ENCODE assay signal across 11 cellular contexts in genomic region chr14:102279688-102280348, GRCh38. TPM values are rescaled to one million over a fixed set of nuclear protein-coding genes. Genes with fewer than 3 reads are reported as not detected.
DNase-seq lines count a peak whose midpoint lies in the region; ATAC-seq, FAIRE-seq and TF ChIP-seq lines count a peak whose summit lies in the region.
"Had no signal": no experiment of that assay in that cellular context is flagged by ENCODE, and none has a peak within 500 bp of the region (broad histone marks: within the 10 kb centered on the region; RNA-seq: fewer than 3 reads in every experiment).

No MANE protein-coding gene starts in this region.

- H3K4me3 Mint-ChIP-seq in mesothelial cell of epicardium, result no peak overlapping the region
- H3K4me3 Mint-ChIP-seq: naive B cell had no signal

- no peaks in the 10 kb centered on the region for H3K36me3 ChIP-seq in BJ (ENCODE audit: control insufficient read depth, insufficient read depth, low read length)

- TF ChIP-seq CTCF in BJ (IDR thresholded peaks at IDR 0.05; ENCODE audit: insufficient read depth, low read depth, low read length) (no peak), cardiac fibroblast (IDR thresholded peaks at IDR 0.05; ENCODE audit: low read depth, low read length) (no peak), mesothelial cell of epicardium (IDR thresholded peaks at IDR 0.05; ENCODE audit: unreplicated experiment) (no peak)

- peak overlapping the region; percentile 47 for H3K27ac Mint-ChIP-seq in mesothelial cell of epicardium
- H3K27ac Mint-ChIP-seq: naive B cell had no signal

- FAIRE-seq in HTR-8/SVneo (lab: Jason Lieb, UNC), result peak; percentile 99
- FAIRE-seq: colon had no signal

- no peak for ATAC-seq in GM21786 (IDR thresholded peaks at IDR 0.05; ENCODE audit: unreplicated experiment)

- H3K27me3 ChIP-seq in BJ (ENCODE audit: control insufficient read depth, insufficient read depth, low read length), result no peaks in the 10 kb centered on the region

- peaks cover 13% of the 10 kb centered on the region for H3K36me3 Mint-ChIP-seq in mesothelial cell of epicardium
- H3K36me3 Mint-ChIP-seq: naive B cell had no signal

- H3K4me3 ChIP-seq in BJ (ENCODE audit: low read depth, low read length) (no peak overlapping the region), cardiac fibroblast (replicated peaks in 1 of 2; ENCODE audit: low read depth in 2 of 2, low read length in 2 of 2) (no peak overlapping the region)

- DNase-seq in BJ (ENCODE audit: low read depth) (peak; percentile 93), HTR-8/SVneo (ENCODE audit: insufficient read length, low spot score) (peak; percentile 86), cardiac fibroblast (ENCODE audit: low read depth in 2 of 2) (peak; percentile 98 to 100), mesothelial cell of epicardium (ENCODE audit: low spot score in 2 of 2, unreplicated experiment in 2 of 2) (no peak), hypothalamus (lab: John Stamatoyannopoulos, UW) (no peak), cerebellum (ENCODE audit: low spot score) (no peak)
- no peak for DNase-seq in activated CD4-positive, CD25-positive, alpha-beta regulatory T cell treated with anti-CD3 and anti-CD28 coated beads, Interleukin-2, amount 50 U/mL, for 72 hours
- DNase-seq: naive B cell, NCI-H1105 treated with DMSO at 0.1 percent for 48 hours had no signal

- H3K9me3 Mint-ChIP-seq in mesothelial cell of epicardium, result no peaks in the 10 kb centered on the region

- POLR2A ChIA-PET in BJ (lab: Charles Lee), result no interaction called here

- no peaks in the 10 kb centered on the region for H3K27me3 Mint-ChIP-seq in mesothelial cell of epicardium (ENCODE audit: low read depth)
- H3K27me3 Mint-ChIP-seq: naive B cell had no signal

- CTCF ChIA-PET in BJ (lab: Yijun Ruan, JAX), result no interaction called here

- H3K4me1 Mint-ChIP-seq in mesothelial cell of epicardium, result peaks cover 31% of the 10 kb centered on the region
- H3K4me1 Mint-ChIP-seq: naive B cell had no signal

RNA-seq across cellular contexts. Expression of gene MOK, which starts 25.1 kb away (rescaled TPM):
- polyA plus RNA-seq in BJ (2011; rRNA removed), result 20.5 and 26.0 TPM in 2 replicates
- 15.9 and 23.4 TPM in 2 replicates for polyA minus RNA-seq in BJ (2011; rRNA and poly(A)+ RNA removed)
- total RNA-seq in mesothelial cell of epicardium (33.7 to 37.2 TPM (median 34.9 TPM) in 3 replicates), cerebellum (31.2 TPM)

RNA-seq across cellular contexts. Expression of gene ZNF839, which starts 39.7 kb away (rescaled TPM):
- 8.3 and 9.0 TPM in 2 replicates for polyA plus RNA-seq in BJ (2011; rRNA removed)
- polyA minus RNA-seq in BJ (2011; rRNA and poly(A)+ RNA removed), result 5.7 and 8.3 TPM in 2 replicates
- total RNA-seq in mesothelial cell of epicardium, result 17.0 to 20.1 TPM (median 19.2 TPM) in 3 replicates
- total RNA-seq in cerebellum, result 13.2 TPM

Comparison
In these comparisons a context has a peak if more than half of its experiments do, and no peak if none do; other contexts are left out.
1. DNase-seq: peak in BJ (single experiment), HTR-8/SVneo (single experiment) and cardiac fibroblast (2 of 2); none in mesothelial cell of epicardium (0 of 2), activated CD4-positive, CD25-positive, alpha-beta regulatory T cell treated with anti-CD3 and anti-CD28 coated beads, Interleukin-2, amount 50 U/mL, for 72 hours (single experiment), hypothalamus (0 of 51) and cerebellum (single experiment).